19 cellular contexts compared by ENCODE assay signal in the genomic region with DNA sequence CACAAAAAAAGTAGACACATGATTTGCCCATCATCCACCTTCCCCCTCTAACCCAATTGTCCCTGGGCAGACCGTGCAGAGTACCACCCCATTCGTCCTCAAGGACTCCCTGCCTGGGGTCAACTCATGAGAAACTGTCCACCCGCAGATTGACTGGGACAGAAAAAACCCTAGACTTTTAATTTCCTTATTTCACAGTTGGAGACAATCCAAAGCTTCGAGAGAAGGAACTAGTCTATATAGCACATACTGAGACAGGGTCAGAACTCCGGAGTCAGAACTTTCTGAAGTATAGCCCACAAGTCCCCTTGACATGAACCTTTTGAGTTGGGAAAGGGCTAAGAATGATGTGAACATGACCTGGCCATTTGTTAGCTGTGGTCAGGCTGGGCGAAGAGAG. TPM values are rescaled to one million over a fixed set of nuclear protein-coding genes. Genes with fewer than 3 reads are reported as not detected.
DNase-seq lines count a peak whose midpoint lies in the region; ATAC-seq and TF ChIP-seq lines count a peak whose summit lies in the region.
"Had no signal": no experiment of that assay in that cellular context is flagged by ENCODE, and none has a peak within 500 bp of the region (broad histone marks: within the 10 kb centered on the region; RNA-seq: fewer than 3 reads in every experiment).

No MANE protein-coding gene starts in this region.

- TF ChIP-seq CTCF in nephron (IDR thresholded peaks at IDR 0.05; ENCODE audit: unreplicated experiment in 3 of 3) (no peak), thyroid gland (IDR thresholded peaks at IDR 0.05) (no peak), foreskin fibroblast (IDR thresholded peaks at IDR 0.05; ENCODE audit: low read depth, low read length) (no peak)

- H3K9me3 Mint-ChIP-seq in nephron = no peaks in the 10 kb centered on the region
- H3K9me3 Mint-ChIP-seq: CD14-positive monocyte; CD8-positive, alpha-beta T cell; GM23338 had no signal

- H3K9me3 ChIP-seq in thyroid gland = no peaks in the 10 kb centered on the region
- H3K9me3 ChIP-seq: A549, BLaER1 had no signal

- peaks cover 7% of the 10 kb centered on the region for H3K4me1 Mint-ChIP-seq in nephron
- H3K4me1 Mint-ChIP-seq: GM23338 had no signal

- no peak overlapping the region for H3K4me3 Mint-ChIP-seq in nephron
- H3K4me3 Mint-ChIP-seq: CD14-positive monocyte; CD8-positive, alpha-beta T cell; GM23338 had no signal

- H3K27ac Mint-ChIP-seq in nephron = peak overlapping the region in 2 of 3 experiments; percentile 10 to 95
- H3K27ac Mint-ChIP-seq: CD8-positive, alpha-beta T cell; GM23338 had no signal

- peak overlapping the region in 2 of 3 donors; percentile 94 to 99 for H3K27ac ChIP-seq in thyroid gland
- H3K27ac ChIP-seq: 22Rv1, A549, BLaER1 had no signal

- no peak for ATAC-seq in HG02759 (IDR thresholded peaks at IDR 0.05; ENCODE audit: unreplicated experiment)
- ATAC-seq: A549; CD8-positive, alpha-beta T cell; GM23338 had no signal

- DNase-seq in Ammon's horn (ENCODE audit: low spot score) = peak; percentile 29
- peak; percentile 18 for DNase-seq in globus pallidus (ENCODE audit: low spot score)
- DNase-seq in thyroid gland = no peak
- no peak for DNase-seq in ecto neural progenitor cell (ENCODE audit: low spot score)
- no peak for DNase-seq in nucleus accumbens (lab: John Stamatoyannopoulos, UW)
- no peak for DNase-seq in foreskin fibroblast
- DNase-seq: AML-193; Calu3; CD8-positive, alpha-beta T cell; DMS79 treated with DMSO at 0.1 percent for 48 hours; GF-D8; HCEC 1CT had no signal

- peaks cover 37 to 52% of the 10 kb centered on the region in 2 donors for H3K4me1 ChIP-seq in thyroid gland
- H3K4me1 ChIP-seq: A549, BLaER1 had no signal

- intact Hi-C loops in thyroid gland (cut with DNase I) = no loop called here

- no peak for TF ChIP-seq POLR2A in thyroid gland (IDR thresholded peaks at IDR 0.05)

- 84 to 91% methylated on average over 6 of the region's 6 CpGs for WGBS in thyroid gland, 2 donors

- no peak overlapping the region for H3K4me3 ChIP-seq in thyroid gland (replicated peaks in 1 of 3)
- no peak overlapping the region for H3K4me3 ChIP-seq in foreskin fibroblast (ENCODE audit: low read depth in 1 of 2, low read length in 2 of 2)
- H3K4me3 ChIP-seq: A549, BLaER1, GM23338 had no signal

- no peaks in the 10 kb centered on the region for H3K36me3 Mint-ChIP-seq in nephron (ENCODE audit: low read depth)
- H3K36me3 Mint-ChIP-seq: CD14-positive monocyte; CD8-positive, alpha-beta T cell had no signal

- H3K27me3 ChIP-seq in thyroid gland = no peaks in the 10 kb centered on the region
- H3K27me3 ChIP-seq: BLaER1 had no signal

- no peaks in the 10 kb centered on the region for H3K27me3 Mint-ChIP-seq in nephron (ENCODE audit: low read depth)

- H3K36me3 ChIP-seq in thyroid gland = no peaks in the 10 kb centered on the region
- H3K36me3 ChIP-seq: BLaER1 had no signal

RNA-seq across cellular contexts. Expression of a gene that starts 7.5 kb away (rescaled TPM):
- over 10,000 TPM in 1 of 4 donors, 1,000 to 10,000 TPM in 3; 2,730 to 12,549 (median 7,201) TPM for total RNA-seq in thyroid gland
- total RNA-seq: Calu3; CD8-positive, alpha-beta T cell had no signal

Comparison
In these comparisons a context has a peak if more than half of its experiments do, and no peak if none do; other contexts are left out.
1. DNase-seq: peak in Ammon's horn (single experiment) and globus pallidus (single experiment); none in thyroid gland (0 of 2), ecto neural progenitor cell (single experiment), nucleus accumbens (0 of 56) and foreskin fibroblast (0 of 2).